In genomic region chr16:30902070-30902972, GRCh38 we compare ENCODE assay signal across 8 cellular contexts. TPM values are rescaled to one million over a fixed set of nuclear protein-coding genes. Genes with fewer than 3 reads are reported as not detected.
DNase-seq lines count a peak whose midpoint lies in the region; ATAC-seq and TF ChIP-seq lines count a peak whose summit lies in the region.

No MANE protein-coding gene starts in this region.

- peaks cover 31% of the 10 kb centered on the region for H3K4me1 Mint-ChIP-seq in nephron progenitor cell

- DNase-seq in NCI-H2227 (lab: John Stamatoyannopoulos, UW; ENCODE audit: unreplicated experiment) (peak; percentile 66), NCI-H2227 treated with DMSO at 0.1 percent for 48 hours (lab: John Stamatoyannopoulos, UW) (no peak), NOMO-1 treated with dmso at 0.1 percent for 144 hours (lab: John Stamatoyannopoulos, UW; ENCODE audit: unreplicated experiment) (peak; percentile 74), foreskin keratinocyte (no peak), nephron progenitor cell (peak; percentile 81), upper lobe of right lung (peak; percentile 90)
- peak; percentile 37 for DNase-seq in activated gamma-delta T cell treated with anti-CD3 and anti-CD28 coated beads, Interleukin-2, amount 50 U/mL, for 16 hours (ENCODE audit: low read depth)

- no peaks in the 10 kb centered on the region for H3K36me3 ChIP-seq in upper lobe of right lung

- H3K9me3 ChIP-seq in upper lobe of right lung = no peaks in the 10 kb centered on the region

- intact Hi-C loops in upper lobe of right lung (cut with DNase I) = no loop called here

- H3K4me3 Mint-ChIP-seq in nephron progenitor cell = peak overlapping the region; percentile 82

- no peaks in the 10 kb centered on the region for H3K36me3 Mint-ChIP-seq in nephron progenitor cell (ENCODE audit: low read depth)

- peak overlapping the region; percentile 91 for H3K27ac Mint-ChIP-seq in nephron progenitor cell

- H3K4me1 ChIP-seq in foreskin keratinocyte = no peaks in the 10 kb centered on the region
- H3K4me1 ChIP-seq in upper lobe of right lung = peaks cover 23% of the 10 kb centered on the region

- H3K27me3 ChIP-seq in foreskin keratinocyte (no peaks in the 10 kb centered on the region), upper lobe of right lung (no peaks in the 10 kb centered on the region)

- peak; percentile 40 for TF ChIP-seq CTCF in foreskin keratinocyte (conservative IDR thresholded peaks at IDR 0.05)
- no peak for TF ChIP-seq CTCF in nephron progenitor cell (IDR thresholded peaks at IDR 0.05)
- no peak for TF ChIP-seq CTCF in upper lobe of right lung (IDR thresholded peaks at IDR 0.05)

- peaks cover 9% of the 10 kb centered on the region for H3K27me3 Mint-ChIP-seq in nephron progenitor cell (ENCODE audit: low read depth, poor library complexity)

- H3K27ac ChIP-seq in foreskin keratinocyte (no peak overlapping the region), upper lobe of right lung (peak overlapping the region; percentile 84)

- ATAC-seq in HG02642 (IDR thresholded peaks at IDR 0.05; ENCODE audit: poor library complexity, unreplicated experiment) = peak; percentile 66
- ATAC-seq in foreskin keratinocyte = peak; percentile 84
- ATAC-seq in upper lobe of right lung = peak; percentile 95

- H3K4me3 ChIP-seq in upper lobe of right lung = peak overlapping the region; percentile 56

- H3K9me3 Mint-ChIP-seq in nephron progenitor cell = no peaks in the 10 kb centered on the region

RNA-seq across cellular contexts. Expression of gene CTF1, which starts 5.9 kb away (rescaled TPM):
- total RNA-seq in foreskin keratinocyte (0.95 and 1.6 TPM in 2 replicates), upper lobe of right lung (9.3 TPM)
- 3.0 and 3.2 TPM in 2 replicates for polyA plus RNA-seq in foreskin keratinocyte

RNA-seq across cellular contexts. Expression of gene BCL7C, which starts 8.4 kb away (rescaled TPM):
- total RNA-seq in foreskin keratinocyte = 35.3 and 39.1 TPM in 2 replicates
- 48.6 and 51.0 TPM in 2 replicates for polyA plus RNA-seq in foreskin keratinocyte
- 25.3 TPM for total RNA-seq in upper lobe of right lung

RNA-seq across cellular contexts. Expression of gene FBXL19, which starts 21.1 kb away (rescaled TPM):
- total RNA-seq in foreskin keratinocyte (32.2 and 33.0 TPM in 2 replicates), upper lobe of right lung (13.4 TPM)
- polyA plus RNA-seq in foreskin keratinocyte = 21.8 and 23.3 TPM in 2 replicates

RNA-seq across cellular contexts. Expression of gene ORAI3, which starts 46.5 kb away (rescaled TPM):
- total RNA-seq in foreskin keratinocyte = 8.4 and 9.0 TPM in 2 replicates
- polyA plus RNA-seq in foreskin keratinocyte = 9.1 and 9.2 TPM in 2 replicates
- 19.5 TPM for total RNA-seq in upper lobe of right lung

RNA-seq across cellular contexts. Expression of gene SETD1A, which starts 55.2 kb away (rescaled TPM):
- total RNA-seq in foreskin keratinocyte = 6.7 and 7.1 TPM in 2 replicates
- polyA plus RNA-seq in foreskin keratinocyte = 6.0 and 6.4 TPM in 2 replicates
- total RNA-seq in upper lobe of right lung = 18.6 TPM

Comparison
In these comparisons a context has a peak if more than half of its experiments do, and no peak if none do; other contexts are left out.
1. DNase-seq: peak in NCI-H2227 (single experiment), NOMO-1 treated with dmso at 0.1 percent for 144 hours (single experiment), activated gamma-delta T cell treated with anti-CD3 and anti-CD28 coated beads, Interleukin-2, amount 50 U/mL, for 16 hours (single experiment), nephron progenitor cell (single experiment) and upper lobe of right lung (single experiment); none in NCI-H2227 treated with DMSO at 0.1 percent for 48 hours (single experiment) and foreskin keratinocyte (0 of 2).
2. Peak in every context shown above with its lines, with median percentiles within 50 percentile points of each other: ATAC-seq.